ENCODE assay signal across 1 cellular context in the genomic region with DNA sequence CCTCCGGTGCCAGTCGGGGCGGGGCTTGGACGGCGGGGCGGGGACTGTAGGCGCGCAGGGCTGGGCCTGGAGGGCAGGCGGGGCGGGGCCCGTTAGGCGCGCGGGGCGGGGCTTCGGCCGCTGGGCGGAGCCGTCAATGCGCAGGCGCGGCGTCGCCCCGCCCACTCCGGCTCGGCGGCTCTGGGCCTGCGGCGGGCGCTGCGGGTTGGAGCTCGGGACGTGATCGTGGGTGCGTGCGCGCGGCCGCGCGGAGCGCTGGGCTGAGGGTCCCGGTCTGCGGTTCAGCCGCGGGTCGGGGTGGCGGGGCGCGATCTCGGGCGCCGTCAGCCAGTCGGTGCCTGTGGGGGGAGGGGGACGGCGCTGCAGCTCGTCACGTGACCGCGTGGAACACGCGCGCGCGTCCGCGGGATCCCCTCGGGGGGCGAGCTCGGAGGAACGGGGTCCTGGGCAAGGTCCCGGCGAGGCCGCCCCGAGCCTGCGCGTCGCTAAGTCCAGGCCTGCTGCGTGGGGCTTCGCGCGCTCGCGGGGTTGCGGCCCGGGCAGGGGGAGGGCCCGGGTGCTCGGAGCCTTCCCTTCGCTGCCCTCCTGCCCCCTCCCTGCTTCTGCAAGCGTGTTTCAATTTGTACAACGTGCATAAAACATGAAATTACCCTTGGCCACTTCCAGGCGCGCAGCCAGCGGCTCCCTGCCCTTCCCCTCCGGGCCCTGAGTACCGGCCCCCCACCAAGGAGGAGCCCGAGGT.
TF ChIP-seq lines count a peak whose summit lies in the region.

D2HGDH (plus strand) TSS at position 164 of the 742 bp plus-strand sequence. CDS start 595 bp downstream, outside the sequence.

TF ChIP-seq in HEK293, 187 proteins besides CTCF, POLR2A, EP300 and RAD21 (continued from another document):
- peak; percentile 92 for TF ChIP-seq ZBTB26 (tag by site-specific recombination; optimal IDR thresholded peaks at IDR 0.05)
- TF ChIP-seq ZNF354C (tag by site-specific recombination; IDR thresholded peaks at IDR 0.05; ENCODE audit: borderline replicate concordance, low read depth), result no peak
- no peak for TF ChIP-seq ZNF777 (tag by site-specific recombination; IDR thresholded peaks at IDR 0.05; ENCODE audit: borderline replicate concordance)
- no peak for TF ChIP-seq GLIS2 (tag by site-specific recombination; IDR thresholded peaks at IDR 0.05)
- TF ChIP-seq, protein P1, sequence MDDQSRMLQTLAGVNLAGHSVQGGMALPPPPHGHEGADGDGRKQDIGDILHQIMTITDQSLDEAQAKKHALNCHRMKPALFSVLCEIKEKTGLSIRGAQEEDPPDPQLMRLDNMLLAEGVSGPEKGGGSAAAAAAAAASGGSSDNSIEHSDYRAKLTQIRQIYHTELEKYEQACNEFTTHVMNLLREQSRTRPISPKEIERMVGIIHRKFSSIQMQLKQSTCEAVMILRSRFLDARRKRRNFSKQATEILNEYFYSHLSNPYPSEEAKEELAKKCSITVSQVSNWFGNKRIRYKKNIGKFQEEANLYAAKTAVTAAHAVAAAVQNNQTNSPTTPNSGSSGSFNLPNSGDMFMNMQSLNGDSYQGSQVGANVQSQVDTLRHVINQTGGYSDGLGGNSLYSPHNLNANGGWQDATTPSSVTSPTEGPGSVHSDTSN (CRISPR knock-in tag; IDR thresholded peaks at IDR 0.05), result peak; percentile 63
- TF ChIP-seq, protein P2, sequence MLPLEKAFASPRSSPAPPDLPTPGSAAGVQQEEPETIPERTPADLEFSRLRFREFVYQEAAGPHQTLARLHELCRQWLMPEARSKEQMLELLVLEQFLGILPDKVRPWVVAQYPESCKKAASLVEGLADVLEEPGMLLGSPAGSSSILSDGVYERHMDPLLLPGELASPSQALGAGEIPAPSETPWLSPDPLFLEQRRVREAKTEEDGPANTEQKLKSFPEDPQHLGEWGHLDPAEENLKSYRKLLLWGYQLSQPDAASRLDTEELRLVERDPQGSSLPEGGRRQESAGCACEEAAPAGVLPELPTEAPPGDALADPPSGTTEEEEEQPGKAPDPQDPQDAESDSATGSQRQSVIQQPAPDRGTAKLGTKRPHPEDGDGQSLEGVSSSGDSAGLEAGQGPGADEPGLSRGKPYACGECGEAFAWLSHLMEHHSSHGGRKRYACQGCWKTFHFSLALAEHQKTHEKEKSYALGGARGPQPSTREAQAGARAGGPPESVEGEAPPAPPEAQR (tag by site-specific recombination; IDR thresholded peaks at IDR 0.05), result no peak
- TF ChIP-seq, protein P3, sequence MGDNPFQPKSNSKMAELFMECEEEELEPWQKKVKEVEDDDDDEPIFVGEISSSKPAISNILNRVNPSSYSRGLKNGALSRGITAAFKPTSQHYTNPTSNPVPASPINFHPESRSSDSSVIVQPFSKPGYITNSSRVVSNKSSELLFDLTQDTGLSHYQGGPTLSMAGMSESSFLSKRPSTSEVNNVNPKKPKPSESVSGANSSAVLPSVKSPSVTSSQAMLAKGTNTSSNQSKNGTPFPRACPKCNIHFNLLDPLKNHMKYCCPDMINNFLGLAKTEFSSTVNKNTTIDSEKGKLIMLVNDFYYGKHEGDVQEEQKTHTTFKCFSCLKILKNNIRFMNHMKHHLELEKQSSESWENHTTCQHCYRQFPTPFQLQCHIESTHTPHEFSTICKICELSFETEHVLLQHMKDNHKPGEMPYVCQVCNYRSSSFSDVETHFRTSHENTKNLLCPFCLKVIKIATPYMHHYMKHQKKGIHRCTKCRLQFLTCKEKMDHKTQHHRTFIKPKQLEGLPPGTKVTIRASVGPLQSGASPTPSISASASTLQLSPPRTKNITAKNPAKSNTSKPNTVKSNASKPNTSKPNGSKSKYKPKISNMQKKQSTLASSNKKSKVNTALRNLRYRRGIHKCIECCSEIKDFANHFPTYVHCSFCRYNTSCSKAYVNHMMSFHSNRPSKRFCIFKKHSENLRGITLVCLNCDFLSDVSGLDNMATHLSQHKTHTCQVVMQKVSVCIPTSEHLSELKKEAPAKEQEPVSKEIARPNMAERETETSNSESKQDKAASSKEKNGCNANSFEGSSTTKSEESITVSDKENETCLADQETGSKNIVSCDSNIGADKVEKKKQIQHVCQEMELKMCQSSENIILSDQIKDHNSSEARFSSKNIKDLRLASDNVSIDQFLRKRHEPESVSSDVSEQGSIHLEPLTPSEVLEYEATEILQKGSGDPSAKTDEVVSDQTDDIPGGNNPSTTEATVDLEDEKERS (tag by site-specific recombination; IDR thresholded peaks at IDR 0.05), result no peak
- peak; percentile 13; the same call in 1 of the 2 replicates for TF ChIP-seq ZNF596 (tag by site-specific recombination; IDR thresholded peaks at IDR 0.05)
- TF ChIP-seq ZSCAN5A (tag by site-specific recombination; IDR thresholded peaks at IDR 0.05), result 0 out of 2 replicates have a peak, but pooled peaks have one; percentile 42
- TF ChIP-seq ZNF560 (tag by site-specific recombination; IDR thresholded peaks at IDR 0.05; ENCODE audit: borderline replicate concordance), result no peak
- peak; percentile 23; the same call in 1 of the 2 replicates for TF ChIP-seq ZNF398 (tag by site-specific recombination; IDR thresholded peaks at IDR 0.05)
- TF ChIP-seq SP3 (tag by site-specific recombination; IDR thresholded peaks at IDR 0.05), result 0 out of 2 replicates have a peak, but pooled peaks have one; percentile 7
- peak; percentile 43; the same call in 1 of the 2 replicates for TF ChIP-seq ZBTB7A (tag by site-specific recombination; IDR thresholded peaks at IDR 0.05; ENCODE audit: low read depth)
